ENCODE assay signal across 1 cellular context in the genomic region with DNA sequence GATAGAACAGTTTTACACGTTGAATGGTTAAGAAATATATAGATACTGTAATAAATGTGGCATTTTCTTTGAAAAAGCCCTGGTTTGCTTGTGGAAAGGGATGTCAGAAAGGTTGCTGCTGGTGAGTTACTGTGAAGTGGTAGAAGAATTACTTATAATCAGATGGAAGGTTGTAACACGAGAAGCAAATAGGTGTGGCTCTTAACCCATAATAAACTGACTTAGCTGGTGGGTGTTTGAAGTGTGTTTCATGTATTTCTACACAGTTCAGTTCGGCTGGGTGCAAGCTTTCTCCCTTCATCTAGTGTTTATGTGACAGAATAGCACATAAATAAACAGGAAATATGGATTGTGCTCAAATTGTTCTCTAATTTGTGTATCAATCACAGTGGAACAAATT.
TF ChIP-seq lines count a peak whose summit lies in the region.

No MANE protein-coding gene starts in this region.

TF ChIP-seq in IMR-90, 13 proteins besides CTCF, POLR2A, EP300 and RAD21:
- no peak for TF ChIP-seq BHLHE40 (IDR thresholded peaks at IDR 0.05; ENCODE audit: low read depth, low read length)
- no peak for TF ChIP-seq MAZ (IDR thresholded peaks at IDR 0.05; ENCODE audit: borderline replicate concordance, low read depth, low read length)
- no peak for TF ChIP-seq FOS (IDR thresholded peaks at IDR 0.05; ENCODE audit: low read depth, low read length)
- TF ChIP-seq, protein P1, sequence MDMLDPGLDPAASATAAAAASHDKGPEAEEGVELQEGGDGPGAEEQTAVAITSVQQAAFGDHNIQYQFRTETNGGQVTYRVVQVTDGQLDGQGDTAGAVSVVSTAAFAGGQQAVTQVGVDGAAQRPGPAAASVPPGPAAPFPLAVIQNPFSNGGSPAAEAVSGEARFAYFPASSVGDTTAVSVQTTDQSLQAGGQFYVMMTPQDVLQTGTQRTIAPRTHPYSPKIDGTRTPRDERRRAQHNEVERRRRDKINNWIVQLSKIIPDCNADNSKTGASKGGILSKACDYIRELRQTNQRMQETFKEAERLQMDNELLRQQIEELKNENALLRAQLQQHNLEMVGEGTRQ (IDR thresholded peaks at IDR 0.05; ENCODE audit: low read depth, low read length), result no peak
- no peak for TF ChIP-seq SMC3 (IDR thresholded peaks at IDR 0.05; ENCODE audit: low read depth, low read length)
- TF ChIP-seq NFE2L2 (IDR thresholded peaks at IDR 0.05; ENCODE audit: low read depth, low read length), result no peak
- TF ChIP-seq CHD1 (IDR thresholded peaks at IDR 0.05; ENCODE audit: low read depth, low read length), result no peak
- no peak for TF ChIP-seq RFX5 (IDR thresholded peaks at IDR 0.05; ENCODE audit: low read depth, low read length)
- TF ChIP-seq, protein P2, sequence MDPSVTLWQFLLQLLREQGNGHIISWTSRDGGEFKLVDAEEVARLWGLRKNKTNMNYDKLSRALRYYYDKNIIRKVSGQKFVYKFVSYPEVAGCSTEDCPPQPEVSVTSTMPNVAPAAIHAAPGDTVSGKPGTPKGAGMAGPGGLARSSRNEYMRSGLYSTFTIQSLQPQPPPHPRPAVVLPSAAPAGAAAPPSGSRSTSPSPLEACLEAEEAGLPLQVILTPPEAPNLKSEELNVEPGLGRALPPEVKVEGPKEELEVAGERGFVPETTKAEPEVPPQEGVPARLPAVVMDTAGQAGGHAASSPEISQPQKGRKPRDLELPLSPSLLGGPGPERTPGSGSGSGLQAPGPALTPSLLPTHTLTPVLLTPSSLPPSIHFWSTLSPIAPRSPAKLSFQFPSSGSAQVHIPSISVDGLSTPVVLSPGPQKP (IDR thresholded peaks at IDR 0.05; ENCODE audit: borderline replicate concordance, low read depth, low read length), result no peak
- TF ChIP-seq MXI1 (IDR thresholded peaks at IDR 0.05; ENCODE audit: borderline replicate concordance, low read depth, low read length), result no peak
- no peak for TF ChIP-seq RCOR1 (IDR thresholded peaks at IDR 0.05; ENCODE audit: insufficient replicate concordance, low read length)
- no peak for TF ChIP-seq MAFK (IDR thresholded peaks at IDR 0.05; ENCODE audit: low read depth, low read length)
- no peak for TF ChIP-seq CEBPB (IDR thresholded peaks at IDR 0.05; ENCODE audit: low read depth, low read length)
